In genomic region chr14:72513994-72514659, GRCh38 we compare ENCODE assay signal across 8 cellular contexts.
DNase-seq lines count a peak whose midpoint lies in the region; ATAC-seq, FAIRE-seq and TF ChIP-seq lines count a peak whose summit lies in the region.

No MANE protein-coding gene starts in this region.

- FAIRE-seq in A549 (lab: Jason Lieb, UNC): no peak

- H3K27me3 ChIP-seq in OCI-LY1 (ENCODE audit: insufficient read depth, low read length) (no peaks in the 10 kb centered on the region), neural progenitor cell (no peaks in the 10 kb centered on the region)

- peak; percentile 57 to 77; a peak in 5 of 6 replicates for ATAC-seq in A549

- peaks cover 14% of the 10 kb centered on the region for H3K4me1 Mint-ChIP-seq in endothelial cell (ENCODE audit: unreplicated experiment)
- peaks cover 18% of the 10 kb centered on the region for H3K4me1 Mint-ChIP-seq in neural progenitor cell
- peaks cover 48% of the 10 kb centered on the region for H3K4me1 Mint-ChIP-seq in activated CD4-positive, alpha-beta memory T cell treated with anti-CD3 and anti-CD28 coated beads, Interleukin-2, amount 10 ng/mL, durations not matched to agents 7 days and 5 days

- POLR2A ChIA-PET in A549 (lab: Yijun Ruan, JAX) (interaction anchor here (0.7 to 1.3 kb wide), 2 partner anchors 380 to 434 kb away, joined by 3 to 6 read pairs; partner anchors contain the start of gene DPF3), GM10248 (lab: Yijun Ruan, JAX) (interaction anchor here (0.7 kb wide), 1 partner anchor 390 kb away, joined by 3 read pairs; no protein-coding TSS in a partner anchor)
- POLR2A ChIA-PET in activated CD4-positive, alpha-beta memory T cell treated with anti-CD3 and anti-CD28 coated beads, Interleukin-2, amount 10 ng/mL, durations not matched to agents 7 days and 5 days (lab: Charles Lee): interaction anchor here (0.9 to 4.1 kb wide), 12 partner anchors 9 to 544 kb away, joined by 3 to 25 read pairs (median 4); partner anchors contain the start of genes DPF3 and RBM25

- CTCF ChIA-PET in A549 (lab: Yijun Ruan, JAX) (interaction anchor here (0.6 to 18.9 kb wide), 64 partner anchors 10 to 706 kb away, joined by 3 to 480 read pairs (median 5); partner anchors contain the start of genes DCAF4, DPF3 and ZFYVE1), GM10248 (lab: Yijun Ruan, JAX) (interaction anchor here (0.7 to 14.4 kb wide), 47 partner anchors 10 to 1119 kb away, joined by 3 to 295 read pairs (median 5); partner anchors contain the start of genes DCAF4 and DPF3)
- CTCF ChIA-PET in activated CD4-positive, alpha-beta memory T cell treated with anti-CD3 and anti-CD28 coated beads, Interleukin-2, amount 10 ng/mL, durations not matched to agents 7 days and 5 days (lab: Charles Lee): interaction anchor here (0.6 to 10.0 kb wide), 38 partner anchors 9 to 958 kb away, joined by 3 to 220 read pairs (median 4); partner anchors contain the start of gene DPF3

- no peak for TF ChIP-seq EP300 in A549 (IDR thresholded peaks at IDR 0.05)

- WGBS in A549 (ENCODE audit: missing lambda C conversion rate): 0% methylated on average over 6 of the region's 11 CpGs

- H3K79me2 ChIP-seq in OCI-LY1 (ENCODE audit: insufficient read depth, low read length): no peaks in the 10 kb centered on the region
- no peaks in the 10 kb centered on the region for H3K79me2 ChIP-seq in neural progenitor cell (ENCODE audit: low read depth)

- H3K9me3 ChIP-seq in A549 (no peaks in the 10 kb centered on the region; the same call in 2 of the 3 replicates), OCI-LY1 (ENCODE audit: low read length) (no peaks in the 10 kb centered on the region), neural progenitor cell (ENCODE audit: low read depth) (no peaks in the 10 kb centered on the region)

- H3K27ac Mint-ChIP-seq in endothelial cell (ENCODE audit: unreplicated experiment) (no peak overlapping the region), neural progenitor cell (peak overlapping the region; percentile 42)
- H3K27ac Mint-ChIP-seq in activated CD4-positive, alpha-beta memory T cell treated with anti-CD3 and anti-CD28 coated beads, Interleukin-2, amount 10 ng/mL, durations not matched to agents 7 days and 5 days: no peak overlapping the region

- no peak overlapping the region for H3K4me3 ChIP-seq in A549
- no peak overlapping the region for H3K4me3 ChIP-seq in OCI-LY1 (ENCODE audit: low read depth, low read length, poor library complexity, severe bottlenecking)
- no peak overlapping the region for H3K4me3 ChIP-seq in neural progenitor cell

- H3K27ac ChIP-seq in A549 (no peak overlapping the region), OCI-LY1 (ENCODE audit: low read depth, low read length, poor library complexity, severe bottlenecking) (no peak overlapping the region), neural progenitor cell (no peak overlapping the region)

- H2AFZ ChIP-seq in OCI-LY1 (ENCODE audit: low read length) (no peak overlapping the region), neural progenitor cell (replicated peaks) (peak overlapping the region; percentile 44)

- H3K36me3 ChIP-seq in OCI-LY1 (ENCODE audit: insufficient read depth, low read length) (no peaks in the 10 kb centered on the region), neural progenitor cell (no peaks in the 10 kb centered on the region)

- peaks cover 4% of the 10 kb centered on the region for H3K27me3 Mint-ChIP-seq in endothelial cell (ENCODE audit: unreplicated experiment)
- H3K27me3 Mint-ChIP-seq in neural progenitor cell (ENCODE audit: insufficient read depth, low read depth): peaks cover 2% of the 10 kb centered on the region
- peaks cover 14% of the 10 kb centered on the region for H3K27me3 Mint-ChIP-seq in activated CD4-positive, alpha-beta memory T cell treated with anti-CD3 and anti-CD28 coated beads, Interleukin-2, amount 10 ng/mL, durations not matched to agents 7 days and 5 days

- H4K20me1 ChIP-seq in OCI-LY1 (ENCODE audit: insufficient read depth, low read length) (no peaks in the 10 kb centered on the region), neural progenitor cell (ENCODE audit: low read depth) (no peaks in the 10 kb centered on the region)

- H3K9ac ChIP-seq in OCI-LY1 (ENCODE audit: low read length) (no peak overlapping the region), neural progenitor cell (no peak overlapping the region)

- no peak overlapping the region for H3K4me2 ChIP-seq in A549
- H3K4me2 ChIP-seq in OCI-LY1 (ENCODE audit: low read length): no peak overlapping the region
- H3K4me2 ChIP-seq in neural progenitor cell: no peak overlapping the region

- TF ChIP-seq RAD21 in A549 (conservative IDR thresholded peaks at IDR 0.05 in 1 of 2, IDR thresholded peaks at IDR 0.05 in 1 of 2): peak; percentile 83 to 87

- TF ChIP-seq POLR2A in A549 (IDR thresholded peaks at IDR 0.05; ENCODE audit: low read length): no peak

- H3K36me3 Mint-ChIP-seq in endothelial cell (ENCODE audit: low read depth, unreplicated experiment) (no peaks in the 10 kb centered on the region), neural progenitor cell (no peaks in the 10 kb centered on the region)
- no peaks in the 10 kb centered on the region for H3K36me3 Mint-ChIP-seq in activated CD4-positive, alpha-beta memory T cell treated with anti-CD3 and anti-CD28 coated beads, Interleukin-2, amount 10 ng/mL, durations not matched to agents 7 days and 5 days (ENCODE audit: low read depth)

- H3K9me3 Mint-ChIP-seq in endothelial cell (ENCODE audit: unreplicated experiment) (no peaks in the 10 kb centered on the region), neural progenitor cell (no peaks in the 10 kb centered on the region)
- no peaks in the 10 kb centered on the region for H3K9me3 Mint-ChIP-seq in activated CD4-positive, alpha-beta memory T cell treated with anti-CD3 and anti-CD28 coated beads, Interleukin-2, amount 10 ng/mL, durations not matched to agents 7 days and 5 days

- H3K4me3 Mint-ChIP-seq in endothelial cell (ENCODE audit: unreplicated experiment): no peak overlapping the region
- no peak overlapping the region for H3K4me3 Mint-ChIP-seq in neural progenitor cell
- no peak overlapping the region for H3K4me3 Mint-ChIP-seq in activated CD4-positive, alpha-beta memory T cell treated with anti-CD3 and anti-CD28 coated beads, Interleukin-2, amount 10 ng/mL, durations not matched to agents 7 days and 5 days

- H3F3A ChIP-seq in OCI-LY1 (ENCODE audit: insufficient read depth, low read length) (no peaks in the 10 kb centered on the region), neural progenitor cell (ENCODE audit: low read depth) (no peaks in the 10 kb centered on the region)

- peak; percentile 19 to 44 for DNase-seq in A549 (ENCODE audit: low read depth in 1 of 2, low spot score in 1 of 2)
- DNase-seq in GM10248 (ENCODE audit: extremely low spot score): peak; percentile 49
- DNase-seq in endothelial cell (ENCODE audit: low spot score): no peak
- peak; percentile 64 for DNase-seq in neural progenitor cell (ENCODE audit: low spot score)
- DNase-seq in NCI-H774 (lab: John Stamatoyannopoulos, UW): no peak
- no peak for DNase-seq in mucosa of gallbladder (ENCODE audit: low spot score)
- DNase-seq in activated CD4-positive, alpha-beta memory T cell treated with anti-CD3 and anti-CD28 coated beads, Interleukin-2, amount 10 ng/mL, durations not matched to agents 7 days and 5 days: no peak

- no peaks in the 10 kb centered on the region for H3K9me2 ChIP-seq in OCI-LY1 (ENCODE audit: low read depth, low read length)

- TF ChIP-seq CTCF in A549 (IDR thresholded peaks at IDR 0.05): peak; percentile 76
- peak; percentile 70 for TF ChIP-seq CTCF in GM10248 (IDR thresholded peaks at IDR 0.05; ENCODE audit: control extremely low read depth, extremely low read depth, low read depth, missing control alignments)
- TF ChIP-seq CTCF in OCI-LY1 (IDR thresholded peaks at IDR 0.05; ENCODE audit: low read length): peak; percentile 64
- peak; percentile 65 for TF ChIP-seq CTCF in endothelial cell (IDR thresholded peaks at IDR 0.05; ENCODE audit: unreplicated experiment)
- TF ChIP-seq CTCF in neural progenitor cell (IDR thresholded peaks at IDR 0.05): peak; percentile 80

- no peaks in the 10 kb centered on the region for H3K4me1 ChIP-seq in A549
- H3K4me1 ChIP-seq in OCI-LY1 (ENCODE audit: insufficient read depth, low read length, severe bottlenecking): peaks cover 23% of the 10 kb centered on the region
- H3K4me1 ChIP-seq in neural progenitor cell: no peaks in the 10 kb centered on the region

TF ChIP-seq in A549, 52 proteins besides CTCF, POLR2A, EP300 and RAD21:
- TF ChIP-seq ZC3H11A (IDR thresholded peaks at IDR 0.05) (no peak), HOXB5 (CRISPR knock-in tag; IDR thresholded peaks at IDR 0.05) (no peak), SMC3 (IDR thresholded peaks at IDR 0.05) (peak; percentile 78)

Comparison
In these comparisons a context has a peak if more than half of its experiments do, and no peak if none do; other contexts are left out.
1. DNase-seq: peak in A549 (2 of 2), GM10248 (single experiment) and neural progenitor cell (single experiment); none in endothelial cell (single experiment), NCI-H774 (single experiment), mucosa of gallbladder (single experiment) and activated CD4-positive, alpha-beta memory T cell treated with anti-CD3 and anti-CD28 coated beads, Interleukin-2, amount 10 ng/mL, durations not matched to agents 7 days and 5 days (single experiment).
2. Peak in every context shown above with its lines, with median percentiles within 50 percentile points of each other: CTCF ChIP-seq.